Comparison of ENCODE assay signal across 7 cellular contexts in genomic region chr14:101965145-101965531, GRCh38. TPM values are rescaled to one million over a fixed set of nuclear protein-coding genes. Genes with fewer than 3 reads are reported as not detected.
DNase-seq lines count a peak whose midpoint lies in the region; ATAC-seq, FAIRE-seq and TF ChIP-seq lines count a peak whose summit lies in the region.

No MANE protein-coding gene starts in this region.

- H3K27ac ChIP-seq in kidney (ENCODE audit: low read depth in 2 of 2, low read length in 2 of 2) = peak overlapping the region; percentile 89 to 94

- TF ChIP-seq POLR2A in NB4 (IDR thresholded peaks at IDR 0.05; ENCODE audit: extremely low read depth, insufficient read length) = no peak

- intact Hi-C loops in kidney (cut with DNase I) = no loop called here

- H3K27me3 Mint-ChIP-seq in HFFc6 (ENCODE audit: insufficient read depth) = no peaks in the 10 kb centered on the region; the same call in 1 of the 2 replicates
- no peaks in the 10 kb centered on the region for H3K27me3 Mint-ChIP-seq in central memory CD8-positive, alpha-beta T cell

- peak overlapping the region; percentile 71 to 86 for H3K9ac ChIP-seq in kidney (ENCODE audit: low read length in 2 of 2)

- H3K36me3 ChIP-seq in kidney (ENCODE audit: control insufficient read depth in 1 of 2, insufficient read depth in 2 of 2, low read length in 2 of 2) = peaks cover 2 to 3% of the 10 kb centered on the region in 2 donors

- H3K9me3 ChIP-seq in kidney (ENCODE audit: control insufficient read depth in 1 of 2, low read length in 2 of 2) = no peaks in the 10 kb centered on the region

- H3K9me3 Mint-ChIP-seq in HFFc6 = no peaks in the 10 kb centered on the region
- H3K9me3 Mint-ChIP-seq in central memory CD8-positive, alpha-beta T cell = no peaks in the 10 kb centered on the region

- H3K4me3 ChIP-seq in NB4 (ENCODE audit: low read depth, low read length) (peak overlapping the region; percentile 85), kidney (ENCODE audit: low read length in 2 of 2) (peak overlapping the region; percentile 86 to 88)

- peak; percentile 42 for DNase-seq in HFFc6
- peak; percentile 71 for DNase-seq in NB4 (ENCODE audit: low read depth)
- peak; percentile 29 for DNase-seq in activated CD4-positive, CD25-positive, alpha-beta regulatory T cell treated with anti-CD3 and anti-CD28 coated beads, Interleukin-2, amount 50 U/mL, for 16 hours (ENCODE audit: low read depth, low spot score)
- peak; percentile 25 to 36 for DNase-seq in central memory CD8-positive, alpha-beta T cell (ENCODE audit: low spot score in 2 of 2)
- peak; percentile 88 for DNase-seq in kidney
- DNase-seq in stimulated activated CD4-positive, alpha-beta T cell treated with anti-CD3 and anti-CD28 coated beads, Interleukin-1b, Interleukin-23, amount 100 ng/mL, for 4 hours (ENCODE audit: low read depth in 2 of 2) = peak; percentile 23 to 33

- peak overlapping the region; percentile 91 for H3K27ac Mint-ChIP-seq in HFFc6
- H3K27ac Mint-ChIP-seq in central memory CD8-positive, alpha-beta T cell (ENCODE audit: low read depth) = peak overlapping the region; percentile 80

- peak; percentile 41 for ATAC-seq in GM18498 (IDR thresholded peaks at IDR 0.05; ENCODE audit: unreplicated experiment)
- ATAC-seq in central memory CD8-positive, alpha-beta T cell (replicated peaks; ENCODE audit: extremely low read depth, poor library complexity, severe bottlenecking) = peak; percentile 55

- H3K4me1 Mint-ChIP-seq in HFFc6 (ENCODE audit: low read depth) = peaks cover 76% of the 10 kb centered on the region
- H3K4me1 Mint-ChIP-seq in central memory CD8-positive, alpha-beta T cell = peaks cover 47% of the 10 kb centered on the region

- no peak for FAIRE-seq in kidney (lab: Jason Lieb, UNC)

- TF ChIP-seq CTCF in HFFc6 (IDR thresholded peaks at IDR 0.05) = no peak
- no peak for TF ChIP-seq CTCF in NB4 (IDR thresholded peaks at IDR 0.05; ENCODE audit: low read depth, low read length)
- no peak for TF ChIP-seq CTCF in kidney (IDR thresholded peaks at IDR 0.05; ENCODE audit: borderline replicate concordance, extremely low read depth, insufficient read depth)

- H3K36me3 Mint-ChIP-seq in HFFc6 (ENCODE audit: low read depth) = peaks cover 37% of the 10 kb centered on the region
- peaks cover 12% of the 10 kb centered on the region for H3K36me3 Mint-ChIP-seq in central memory CD8-positive, alpha-beta T cell (ENCODE audit: insufficient read depth)

- H3K4me3 Mint-ChIP-seq in HFFc6 = peak overlapping the region; percentile 97
- H3K4me3 Mint-ChIP-seq in central memory CD8-positive, alpha-beta T cell = peak overlapping the region; percentile 85

- H3K4me1 ChIP-seq in kidney (ENCODE audit: control insufficient read depth in 1 of 2, insufficient read depth in 1 of 2, low read depth in 1 of 2, low read length in 2 of 2) = peaks cover 4 to 8% of the 10 kb centered on the region in 2 donors

RNA-seq across cellular contexts. Expression of gene DYNC1H1, which starts 0.8 kb away (rescaled TPM):
- total RNA-seq in HFFc6 (2021; fragmentation: NEBNext Ultra II Directional; extraction: Animal tissue kit (Norgen Biotek cat#: 25700)) = 100 to 1,000 TPM; 364 to 643 (median 408) TPM
- 390 TPM for total RNA-seq in kidney
- 132 TPM for polyA plus RNA-seq in kidney (ENCODE audit: insufficient read depth, low read depth, low replicate concordance)

Comparison
In these comparisons a context has a peak if more than half of its experiments do, and no peak if none do; other contexts are left out.
1. Peak in every context shown above with its lines: DNase-seq, ATAC-seq, H3K4me3 ChIP-seq and H3K27ac ChIP-seq.
2. DNase-seq: peak in every context shown above with its lines; median percentile 88 in kidney; 71 in NB4; 42 in HFFc6; 30 in central memory CD8-positive, alpha-beta T cell; 29 in activated CD4-positive, CD25-positive, alpha-beta regulatory T cell treated with anti-CD3 and anti-CD28 coated beads, Interleukin-2, amount 50 U/mL, for 16 hours; 28 in stimulated activated CD4-positive, alpha-beta T cell treated with anti-CD3 and anti-CD28 coated beads, Interleukin-1b, Interleukin-23, amount 100 ng/mL, for 4 hours.